11 cellular contexts compared by ENCODE assay signal in the genomic region with DNA sequence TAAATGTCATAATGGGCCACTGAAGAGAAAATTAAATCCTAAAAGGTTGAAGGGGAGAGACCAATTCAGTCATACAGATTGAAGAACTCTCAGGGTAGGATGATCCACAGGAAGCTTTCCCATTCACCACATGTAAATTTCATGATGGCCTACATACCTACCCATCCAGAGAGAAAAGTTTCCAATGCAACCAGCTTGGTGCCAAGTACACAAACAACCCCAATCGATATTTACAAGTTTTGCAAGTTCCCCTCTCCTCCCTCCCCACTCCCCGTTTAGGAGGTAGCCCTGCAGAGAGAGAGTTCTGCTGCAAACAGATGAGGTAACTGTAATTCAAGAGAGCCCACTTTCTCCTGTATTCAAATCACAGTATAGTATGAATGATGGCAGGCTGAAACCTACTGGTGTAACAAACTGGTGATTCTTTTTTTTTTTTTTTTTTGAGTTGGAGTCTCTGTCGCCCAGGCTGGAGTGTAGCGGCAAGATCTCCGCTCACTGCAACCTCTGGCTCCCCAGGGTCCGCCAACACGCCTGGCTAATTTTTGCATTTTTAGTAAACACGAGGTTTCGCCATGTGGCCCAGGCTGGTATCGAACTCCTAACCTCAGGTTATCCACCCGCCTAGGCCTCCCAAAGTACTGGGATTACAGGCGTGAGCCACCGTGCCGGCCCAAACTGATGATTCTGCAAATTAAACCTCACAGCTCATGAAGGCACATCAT. TPM values are rescaled to one million over a fixed set of nuclear protein-coding genes. Genes with fewer than 3 reads are reported as not detected.
DNase-seq lines count a peak whose midpoint lies in the region; ATAC-seq and TF ChIP-seq lines count a peak whose summit lies in the region.
"Had no signal": no experiment of that assay in that cellular context is flagged by ENCODE, and none has a peak within 500 bp of the region (broad histone marks: within the 10 kb centered on the region; RNA-seq: fewer than 3 reads in every experiment).

No MANE protein-coding gene starts in this region.

- no peaks in the 10 kb centered on the region for H3K27me3 Mint-ChIP-seq in chondrocyte (ENCODE audit: low read depth)
- H3K27me3 Mint-ChIP-seq: type B pancreatic cell had no signal

- no peak overlapping the region for H3K4me3 Mint-ChIP-seq in chondrocyte (ENCODE audit: unreplicated experiment)
- H3K4me3 Mint-ChIP-seq: type B pancreatic cell had no signal

- peaks cover 46% of the 10 kb centered on the region for H3K4me1 Mint-ChIP-seq in chondrocyte (ENCODE audit: low read depth)

- H3K36me3 Mint-ChIP-seq in chondrocyte (ENCODE audit: low read depth): no peaks in the 10 kb centered on the region

- no peak for TF ChIP-seq CTCF in chondrocyte (IDR thresholded peaks at IDR 0.05)

- H3K9me3 Mint-ChIP-seq in chondrocyte (ENCODE audit: low read depth): no peaks in the 10 kb centered on the region
- H3K9me3 Mint-ChIP-seq: type B pancreatic cell had no signal

- H3K27ac Mint-ChIP-seq in chondrocyte (ENCODE audit: unreplicated experiment): no peak overlapping the region
- H3K27ac Mint-ChIP-seq: type B pancreatic cell had no signal

- peak; percentile 30 for DNase-seq in iPS-NIHi7 (ENCODE audit: extremely low spot score)
- DNase-seq in NCI-H1105 (lab: John Stamatoyannopoulos, UW): no peak
- DNase-seq in activated gamma-delta T cell treated with Interleukin-2 at 50 U/mL for 16 hours: no peak
- DNase-seq in chondrocyte (ENCODE audit: low spot score): no peak
- DNase-seq: NCI-H2081, SW 1271 had no signal

- ATAC-seq in GM18511 (IDR thresholded peaks at IDR 0.05; ENCODE audit: unreplicated experiment): peak; percentile 58
- peak; percentile 31 for ATAC-seq in GM21526 (IDR thresholded peaks at IDR 0.05; ENCODE audit: low FRiP score, unreplicated experiment)
- peak; percentile 34 for ATAC-seq in HG03558 (IDR thresholded peaks at IDR 0.05; ENCODE audit: extremely low read depth, unreplicated experiment)
- ATAC-seq in HG02588 (IDR thresholded peaks at IDR 0.05; ENCODE audit: unreplicated experiment): no peak

RNA-seq across cellular contexts. Expression of gene FOXO1, which starts 14.4 kb away (rescaled TPM):
- total RNA-seq in chondrocyte: 8.9 to 17.7 TPM (median 9.7 TPM) in 3 replicates
